8 cellular contexts compared by ENCODE assay signal in genomic region chr5:43231977-43232376, GRCh38. TPM values are rescaled to one million over a fixed set of nuclear protein-coding genes. Genes with fewer than 3 reads are reported as not detected.
DNase-seq lines count a peak whose midpoint lies in the region; ATAC-seq, FAIRE-seq and TF ChIP-seq lines count a peak whose summit lies in the region.

No MANE protein-coding gene starts in this region.

- no peaks in the 10 kb centered on the region for H3K36me3 ChIP-seq in small intestine (ENCODE audit: control insufficient read depth in 2 of 2, insufficient read depth in 2 of 2, low read length in 2 of 2)

- H3K4me1 ChIP-seq in small intestine (ENCODE audit: control insufficient read depth in 2 of 2, insufficient read depth in 1 of 2, low read depth in 1 of 2, low read length in 1 of 2): no peaks in the 10 kb centered on the region

- no peak overlapping the region for H3K27ac ChIP-seq in small intestine (ENCODE audit: low read depth in 1 of 2, low read length in 1 of 2)

- no peak overlapping the region for H3K4me3 ChIP-seq in small intestine (ENCODE audit: low read depth in 1 of 2, low read length in 2 of 2)

- peak; percentile 8 for DNase-seq in activated CD4-positive, alpha-beta T cell treated with anti-CD3 and anti-CD28 coated beads for 48 hours
- no peak for DNase-seq in activated CD4-positive, alpha-beta T cell treated with anti-CD3 and anti-CD28 coated beads for 1 hour
- peak; percentile 15 for DNase-seq in astrocyte of the hippocampus (ENCODE audit: low read depth, low spot score)
- peak; percentile 12 for DNase-seq in small intestine

- peak; percentile 40 for TF ChIP-seq RAD21 in Ishikawa (IDR thresholded peaks at IDR 0.05; ENCODE audit: low read depth)

- FAIRE-seq in small intestine (lab: Jason Lieb, UNC): no peak

- ATAC-seq in HG03097 (IDR thresholded peaks at IDR 0.05; ENCODE audit: low FRiP score, unreplicated experiment) (no peak), HG02610 (IDR thresholded peaks at IDR 0.05; ENCODE audit: unreplicated experiment) (no peak), HG03196 (IDR thresholded peaks at IDR 0.05; ENCODE audit: unreplicated experiment) (no peak)

- 53 to 76% (median 62%) methylated on average over 3 of the region's 3 CpGs for WGBS in small intestine, 3 donors

- TF ChIP-seq EP300 in Ishikawa (IDR thresholded peaks at IDR 0.05; ENCODE audit: borderline replicate concordance): no peak

- H3K9me3 ChIP-seq in small intestine (ENCODE audit: control insufficient read depth, low read depth): no peaks in the 10 kb centered on the region

- no peaks in the 10 kb centered on the region for H3K27me3 ChIP-seq in small intestine (ENCODE audit: control insufficient read depth in 2 of 2, insufficient read depth in 2 of 2, low read length in 2 of 2)

TF ChIP-seq in Ishikawa, 13 proteins besides CTCF, POLR2A, EP300 and RAD21:
- no peak for TF ChIP-seq FOXM1 (IDR thresholded peaks at IDR 0.05; ENCODE audit: borderline replicate concordance, low read depth)
- no peak for TF ChIP-seq YY1 (IDR thresholded peaks at IDR 0.05; ENCODE audit: low read depth)
- no peak for TF ChIP-seq TCF12 (IDR thresholded peaks at IDR 0.05; ENCODE audit: low read depth)
- no peak for TF ChIP-seq TAF1 (IDR thresholded peaks at IDR 0.05; ENCODE audit: low read depth)
- TF ChIP-seq, protein P1, sequence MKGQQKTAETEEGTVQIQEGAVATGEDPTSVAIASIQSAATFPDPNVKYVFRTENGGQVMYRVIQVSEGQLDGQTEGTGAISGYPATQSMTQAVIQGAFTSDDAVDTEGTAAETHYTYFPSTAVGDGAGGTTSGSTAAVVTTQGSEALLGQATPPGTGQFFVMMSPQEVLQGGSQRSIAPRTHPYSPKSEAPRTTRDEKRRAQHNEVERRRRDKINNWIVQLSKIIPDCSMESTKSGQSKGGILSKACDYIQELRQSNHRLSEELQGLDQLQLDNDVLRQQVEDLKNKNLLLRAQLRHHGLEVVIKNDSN (IDR thresholded peaks at IDR 0.05): no peak
- TF ChIP-seq TEAD4 (IDR thresholded peaks at IDR 0.05): no peak
- no peak for TF ChIP-seq CREB1 (IDR thresholded peaks at IDR 0.05; ENCODE audit: low read depth)
- no peak for TF ChIP-seq ZBTB7A (IDR thresholded peaks at IDR 0.05; ENCODE audit: low read depth)
- no peak for TF ChIP-seq NFIC (IDR thresholded peaks at IDR 0.05)
- TF ChIP-seq EGR1 (IDR thresholded peaks at IDR 0.05): no peak
TF ChIP-seq in Ishikawa: peak in this region for 0.

RNA-seq across cellular contexts. Expression of gene NIM1K, which starts 40.0 kb away (rescaled TPM):
- polyA plus RNA-seq in small intestine: under 1 TPM in 1 of 3 donors, not detected in 2; 0.42 TPM
